13 cellular contexts compared by ENCODE assay signal in genomic region chr11:62676698-62677097, GRCh38. TPM values are rescaled to one million over a fixed set of nuclear protein-coding genes. Genes with fewer than 3 reads are reported as not detected.
DNase-seq lines count a peak whose midpoint lies in the region; ATAC-seq, FAIRE-seq and TF ChIP-seq lines count a peak whose summit lies in the region.
"Had no signal": no experiment of that assay in that cellular context is flagged by ENCODE, and none has a peak within 500 bp of the region (broad histone marks: within the 10 kb centered on the region; RNA-seq: fewer than 3 reads in every experiment).

No MANE protein-coding gene starts in this region.

- H3K36me3 ChIP-seq in DND-41 (ENCODE audit: insufficient read depth, low read length) (peaks cover 41% of the 10 kb centered on the region), tibial nerve (peaks cover 0 to 48% (median 0%) of the 10 kb centered on the region in 3 donors)

- H3K9ac ChIP-seq in DND-41 (ENCODE audit: low read depth, low read length), result no peak overlapping the region

- no peak for DNase-seq in CD14-positive monocyte (ENCODE audit: low spot score)
- no peak for DNase-seq in DND-41
- no peak for DNase-seq in activated T-helper 2 cell treated with anti-CD3 and anti-CD28 coated beads, Interferon-gamma antibody, Interleukin-2, Interleukin-4, amounts not matched to agents 10 μg/mL and 5 μg/mL and 100 μg/mL, durations not matched to agents 14 hours and 24 hours and 36 hours (ENCODE audit: low spot score)
- DNase-seq in naive thymus-derived CD8-positive, alpha-beta T cell, result no peak
- DNase-seq in urothelium cell line (ENCODE audit: low spot score), result no peak
- no peak for DNase-seq in Right ventricle myocardium inferior (ENCODE audit: missing footprints)
- no peak for DNase-seq in tibial nerve (ENCODE audit: low spot score in 2 of 2)
- DNase-seq: activated effector memory CD4-positive, alpha-beta T cell treated with Interleukin-2 at 50 U/mL for 16 hours; EL; IMR-90; NCI-H2029 had no signal

- TF ChIP-seq EP300 in tibial nerve (IDR thresholded peaks at IDR 0.05), result no peak

- no peak overlapping the region for H3K27ac ChIP-seq in DND-41 (ENCODE audit: low read length)
- no peak overlapping the region for H3K27ac ChIP-seq in tibial nerve

- peak overlapping the region; percentile 98; the same call in 1 of the 2 replicates for H3K4me2 ChIP-seq in DND-41 (ENCODE audit: insufficient read depth, low read length)

- H3K4me1 Mint-ChIP-seq in CD14-positive monocyte, result peaks cover 51% of the 10 kb centered on the region
- peaks cover 34% of the 10 kb centered on the region for H3K4me1 Mint-ChIP-seq in activated T-helper 2 cell treated with anti-CD3 and anti-CD28 coated beads, Interferon-gamma antibody, Interleukin-2, Interleukin-4, amounts not matched to agents 10 μg/mL and 5 μg/mL and 100 μg/mL, durations not matched to agents 14 hours and 24 hours and 36 hours (ENCODE audit: low read depth)
- peaks cover 21 to 62% (median 54%) of the 10 kb centered on the region in 4 donors for H3K4me1 Mint-ChIP-seq in naive thymus-derived CD8-positive, alpha-beta T cell

- no peak overlapping the region for H2AFZ ChIP-seq in DND-41 (ENCODE audit: low read depth, low read length)

- no peak overlapping the region for H3K4me3 ChIP-seq in DND-41 (ENCODE audit: low read depth in 1 of 2, low read length in 2 of 2)
- no peak overlapping the region for H3K4me3 ChIP-seq in tibial nerve

- H3K9me3 Mint-ChIP-seq in CD14-positive monocyte, result no peaks in the 10 kb centered on the region
- H3K9me3 Mint-ChIP-seq in activated T-helper 2 cell treated with anti-CD3 and anti-CD28 coated beads, Interferon-gamma antibody, Interleukin-2, Interleukin-4, amounts not matched to agents 10 μg/mL and 5 μg/mL and 100 μg/mL, durations not matched to agents 14 hours and 24 hours and 36 hours, result no peaks in the 10 kb centered on the region
- H3K9me3 Mint-ChIP-seq in naive thymus-derived CD8-positive, alpha-beta T cell, result no peaks in the 10 kb centered on the region

- POLR2A ChIA-PET in naive thymus-derived CD8-positive, alpha-beta T cell (lab: Charles Lee), result interaction anchor here (0.6 to 5.8 kb wide), 10 partner anchors 10 to 163 kb away, joined by 3 to 59 read pairs (median 4); partner anchors contain the start of genes BSCL2, C11orf98, CSKMT and GNG3

- FAIRE-seq in urothelium cell line (lab: Jason Lieb, UNC), result no peak
- FAIRE-seq: colon, GM18507 had no signal

- 28 to 49% methylated on average over 6 of the region's 6 CpGs for WGBS in tibial nerve, 2 donors

- H3K4me3 Mint-ChIP-seq in CD14-positive monocyte, result no peak overlapping the region
- H3K4me3 Mint-ChIP-seq in activated T-helper 2 cell treated with anti-CD3 and anti-CD28 coated beads, Interferon-gamma antibody, Interleukin-2, Interleukin-4, amounts not matched to agents 10 μg/mL and 5 μg/mL and 100 μg/mL, durations not matched to agents 14 hours and 24 hours and 36 hours (ENCODE audit: low read depth), result peak overlapping the region; percentile 73
- peak overlapping the region in 7 of 10 donors; percentile 60 to 94 (median 91) for H3K4me3 Mint-ChIP-seq in naive thymus-derived CD8-positive, alpha-beta T cell

- H3K4me1 ChIP-seq in DND-41 (ENCODE audit: insufficient read depth, low read length) (peaks cover 53% of the 10 kb centered on the region), tibial nerve (peaks cover 0 to 72% (median 27%) of the 10 kb centered on the region in 4 donors)

- no peaks in the 10 kb centered on the region for H3K9me3 ChIP-seq in DND-41 (ENCODE audit: insufficient read depth, low read length, severe bottlenecking)
- no peaks in the 10 kb centered on the region for H3K9me3 ChIP-seq in tibial nerve

- peaks cover 31 to 47% of the 10 kb centered on the region in 2 donors for H3K36me3 Mint-ChIP-seq in CD14-positive monocyte
- peaks cover 54% of the 10 kb centered on the region for H3K36me3 Mint-ChIP-seq in activated T-helper 2 cell treated with anti-CD3 and anti-CD28 coated beads, Interferon-gamma antibody, Interleukin-2, Interleukin-4, amounts not matched to agents 10 μg/mL and 5 μg/mL and 100 μg/mL, durations not matched to agents 14 hours and 24 hours and 36 hours (ENCODE audit: low read depth)
- H3K36me3 Mint-ChIP-seq in naive thymus-derived CD8-positive, alpha-beta T cell, result peaks cover 0 to 39% (median 4%) of the 10 kb centered on the region in 3 donors

- H3K27ac Mint-ChIP-seq in CD14-positive monocyte, result peak overlapping the region in 6 of 7 donors; percentile 1 to 83 (median 39)
- peak overlapping the region; percentile 42 for H3K27ac Mint-ChIP-seq in activated T-helper 2 cell treated with anti-CD3 and anti-CD28 coated beads, Interferon-gamma antibody, Interleukin-2, Interleukin-4, amounts not matched to agents 10 μg/mL and 5 μg/mL and 100 μg/mL, durations not matched to agents 14 hours and 24 hours and 36 hours
- H3K27ac Mint-ChIP-seq in naive thymus-derived CD8-positive, alpha-beta T cell, result peak overlapping the region in 9 of 10 donors; percentile 67 to 98 (median 88)

- peaks cover 0 to 2% (median 1%) of the 10 kb centered on the region in 3 donors for H3K27me3 Mint-ChIP-seq in CD14-positive monocyte (ENCODE audit: low read depth in 3 of 3)
- H3K27me3 Mint-ChIP-seq in activated T-helper 2 cell treated with anti-CD3 and anti-CD28 coated beads, Interferon-gamma antibody, Interleukin-2, Interleukin-4, amounts not matched to agents 10 μg/mL and 5 μg/mL and 100 μg/mL, durations not matched to agents 14 hours and 24 hours and 36 hours (ENCODE audit: low read depth), result no peaks in the 10 kb centered on the region
- no peaks in the 10 kb centered on the region for H3K27me3 Mint-ChIP-seq in naive thymus-derived CD8-positive, alpha-beta T cell

- peaks cover 64% of the 10 kb centered on the region for H3K79me2 ChIP-seq in DND-41 (ENCODE audit: insufficient read depth, low read length)

- H4K20me1 ChIP-seq in DND-41 (ENCODE audit: insufficient read depth, low read length), result peaks cover 6% of the 10 kb centered on the region; the same call in 1 of the 2 replicates

- ATAC-seq in DND-41 (ENCODE audit: insufficient read depth, low read depth) (no peak), Right ventricle myocardium inferior (no peak)
- ATAC-seq in naive thymus-derived CD8-positive, alpha-beta T cell, result no peak

- H3K27me3 ChIP-seq in DND-41 (ENCODE audit: insufficient read depth, low read length, poor library complexity) (no peaks in the 10 kb centered on the region), tibial nerve (no peaks in the 10 kb centered on the region)

- no peak for TF ChIP-seq POLR2A in tibial nerve (IDR thresholded peaks at IDR 0.05)

- TF ChIP-seq CTCF in CD14-positive monocyte (IDR thresholded peaks at IDR 0.05) (no peak), DND-41 (IDR thresholded peaks at IDR 0.05; ENCODE audit: borderline replicate concordance, extremely low read depth, low read length, poor library complexity, severe bottlenecking) (no peak), tibial nerve (IDR thresholded peaks at IDR 0.05) (no peak)

- intact Hi-C loops in CD14-positive monocyte (cut with micrococcal nuclease) (no loop called here), Right ventricle myocardium inferior (cut with DNase I) (loop anchor here (5.0 kb wide), 1 partner anchor 274 kb away; no protein-coding TSS in a partner anchor)
- intact Hi-C loops in activated T-helper 2 cell treated with anti-CD3 and anti-CD28 coated beads, Interferon-gamma antibody, Interleukin-2, Interleukin-4, amounts not matched to agents 10 μg/mL and 5 μg/mL and 100 μg/mL, durations not matched to agents 14 hours and 24 hours and 36 hours (cut with micrococcal nuclease), result no loop called here

RNA-seq across cellular contexts. Expression of gene UBXN1, which starts 2.2 kb away (rescaled TPM):
- 100 to 1,000 TPM in 1 of 2 donors, 10 to 100 TPM in 1; 93.9 to 106 TPM for polyA plus RNA-seq in CD14-positive monocyte
- 119 and 127 TPM in 2 replicates for total RNA-seq in activated T-helper 2 cell treated with anti-CD3 and anti-CD28 coated beads, Interferon-gamma antibody, Interleukin-2, Interleukin-4, amounts not matched to agents 10 μg/mL and 5 μg/mL and 100 μg/mL, durations not matched to agents 14 hours and 24 hours and 36 hours
- total RNA-seq in naive thymus-derived CD8-positive, alpha-beta T cell, result 100 to 1,000 TPM; 214 to 218 TPM
- polyA plus RNA-seq in naive thymus-derived CD8-positive, alpha-beta T cell, result 100 to 1,000 TPM; 188 to 219 (median 218) TPM
- total RNA-seq in Right ventricle myocardium inferior (88.9 TPM), tibial nerve (100 to 1,000 TPM; 140 to 205 (median 162) TPM)

RNA-seq across cellular contexts. Expression of gene LBHD1, which starts 4.6 kb away (rescaled TPM):
- 1 to 10 TPM; 1.9 to 2.9 TPM for polyA plus RNA-seq in CD14-positive monocyte
- total RNA-seq in activated T-helper 2 cell treated with anti-CD3 and anti-CD28 coated beads, Interferon-gamma antibody, Interleukin-2, Interleukin-4, amounts not matched to agents 10 μg/mL and 5 μg/mL and 100 μg/mL, durations not matched to agents 14 hours and 24 hours and 36 hours, result 21.4 and 21.7 TPM in 2 replicates
- total RNA-seq in naive thymus-derived CD8-positive, alpha-beta T cell, result 10 to 100 TPM; 29.5 to 30.9 TPM
- 1 to 10 TPM; 2.4 to 8.3 (median 4.4) TPM for polyA plus RNA-seq in naive thymus-derived CD8-positive, alpha-beta T cell
- total RNA-seq in Right ventricle myocardium inferior (1.8 TPM), tibial nerve (10 to 100 TPM in 1 of 4 donors, 1 to 10 TPM in 3; 3.9 to 11.1 (median 5.4) TPM)

RNA-seq across cellular contexts. Expression of gene UQCC3, which starts 5.2 kb away (rescaled TPM):
- 1 to 10 TPM; 7.2 to 7.9 TPM for polyA plus RNA-seq in CD14-positive monocyte
- total RNA-seq in activated T-helper 2 cell treated with anti-CD3 and anti-CD28 coated beads, Interferon-gamma antibody, Interleukin-2, Interleukin-4, amounts not matched to agents 10 μg/mL and 5 μg/mL and 100 μg/mL, durations not matched to agents 14 hours and 24 hours and 36 hours, result 8.0 and 9.5 TPM in 2 replicates
- 1 to 10 TPM; 5.4 to 6.6 TPM for total RNA-seq in naive thymus-derived CD8-positive, alpha-beta T cell
- 1 to 10 TPM; 9.1 to 9.7 (median 9.6) TPM for polyA plus RNA-seq in naive thymus-derived CD8-positive, alpha-beta T cell
- 8.1 TPM for total RNA-seq in Right ventricle myocardium inferior
- total RNA-seq in tibial nerve, result 10 to 100 TPM in 3 of 4 donors, 1 to 10 TPM in 1; 7.6 to 22.2 (median 14.6) TPM

RNA-seq across cellular contexts. Expression of gene CSKMT, which starts 11.6 kb away (rescaled TPM):
- polyA plus RNA-seq in CD14-positive monocyte, result 1 to 10 TPM in 1 of 2 donors, under 1 TPM in 1; 0.73 to 1.4 TPM
- 45.4 and 47.2 TPM in 2 replicates for total RNA-seq in activated T-helper 2 cell treated with anti-CD3 and anti-CD28 coated beads, Interferon-gamma antibody, Interleukin-2, Interleukin-4, amounts not matched to agents 10 μg/mL and 5 μg/mL and 100 μg/mL, durations not matched to agents 14 hours and 24 hours and 36 hours
- total RNA-seq in naive thymus-derived CD8-positive, alpha-beta T cell, result 10 to 100 TPM; 43.6 to 45.0 TPM
- 1 to 10 TPM; 1.8 to 3.7 (median 3.4) TPM for polyA plus RNA-seq in naive thymus-derived CD8-positive, alpha-beta T cell
- total RNA-seq in Right ventricle myocardium inferior (4.9 TPM), tibial nerve (10 to 100 TPM in 1 of 4 donors, 1 to 10 TPM in 3; 2.6 to 17.0 (median 5.7) TPM)

RNA-seq across cellular contexts. Expression of gene C11orf98, which starts 11.7 kb away (rescaled TPM):
- polyA plus RNA-seq in CD14-positive monocyte, result 10 to 100 TPM; 74.6 to 78.2 TPM
- 118 and 130 TPM in 2 replicates for total RNA-seq in activated T-helper 2 cell treated with anti-CD3 and anti-CD28 coated beads, Interferon-gamma antibody, Interleukin-2, Interleukin-4, amounts not matched to agents 10 μg/mL and 5 μg/mL and 100 μg/mL, durations not matched to agents 14 hours and 24 hours and 36 hours
- total RNA-seq in naive thymus-derived CD8-positive, alpha-beta T cell, result 10 to 100 TPM; 51.8 to 58.0 TPM
- 100 to 1,000 TPM in 2 of 3 donors, 10 to 100 TPM in 1; 99.9 to 149 (median 117) TPM for polyA plus RNA-seq in naive thymus-derived CD8-positive, alpha-beta T cell
- total RNA-seq in Right ventricle myocardium inferior, result 33.0 TPM
- total RNA-seq in tibial nerve, result 10 to 100 TPM; 32.7 to 48.0 (median 40.8) TPM

Comparison
In these comparisons a context has a peak if more than half of its experiments do, and no peak if none do; other contexts are left out.
1. H3K4me3 Mint-ChIP-seq: peak in activated T-helper 2 cell treated with anti-CD3 and anti-CD28 coated beads, Interferon-gamma antibody, Interleukin-2, Interleukin-4, amounts not matched to agents 10 μg/mL and 5 μg/mL and 100 μg/mL, durations not matched to agents 14 hours and 24 hours and 36 hours (single experiment) and naive thymus-derived CD8-positive, alpha-beta T cell (7 of 10); none in CD14-positive monocyte (0 of 2).
2. Peak in every context shown above with its lines, with median percentiles within 50 percentile points of each other: H3K27ac Mint-ChIP-seq.